Comparison of ENCODE assay signal across 24 cellular contexts in the genomic region with DNA sequence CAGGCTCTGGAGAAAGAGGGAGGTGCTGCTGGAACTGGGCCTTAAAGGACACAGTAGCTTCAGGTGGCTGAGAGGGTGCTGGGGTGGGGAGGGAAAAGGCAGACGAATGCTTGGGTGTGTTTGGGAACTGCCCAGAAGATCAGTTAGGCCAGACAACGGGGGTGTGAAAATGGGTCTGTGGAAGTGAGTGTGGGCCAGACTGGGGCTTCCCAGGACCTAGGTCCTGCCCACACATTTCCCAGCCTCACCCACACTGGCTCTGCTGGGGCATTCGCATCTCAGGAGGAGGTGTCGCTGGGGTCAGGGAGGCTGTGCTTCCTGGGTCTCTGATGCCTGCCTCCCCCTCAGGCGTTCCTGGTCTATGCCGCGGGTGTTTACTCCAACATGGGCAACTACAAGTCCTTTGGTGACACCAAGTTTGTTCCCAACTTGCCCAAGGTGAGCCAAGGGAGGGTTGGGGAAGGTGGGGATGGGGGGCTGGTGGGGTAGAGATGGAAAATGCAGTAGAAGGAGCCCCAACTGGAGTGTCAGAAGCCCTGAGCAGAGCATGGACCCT.
"Had no signal": no experiment of that assay in that cellular context is flagged by ENCODE, and none has a peak within 500 bp of the region (broad histone marks: within the 10 kb centered on the region; RNA-seq: fewer than 3 reads in every experiment).

No MANE protein-coding gene starts in this region.

- H3K4me1 ChIP-seq: prostate gland had no signal

- H3K27me3 ChIP-seq: right atrium auricular region, stomach, thyroid gland, vagina had no signal

- H3K36me3 Mint-ChIP-seq: natural killer cell had no signal

- ATAC-seq: left ventricle myocardium superior, lower lobe of right lung, natural killer cell, sciatic nerve had no signal

- H3K4me3 Mint-ChIP-seq: immature natural killer cell, natural killer cell, neural crest cell had no signal

- H3K4me3 ChIP-seq: coronary artery, lower lobe of right lung, prostate gland, right atrium auricular region, smooth muscle cell, stomach, thyroid gland, vagina had no signal

- H3K27ac Mint-ChIP-seq: immature natural killer cell, natural killer cell had no signal

- H3K27ac ChIP-seq: coronary artery, lower lobe of right lung, prostate gland, right atrium auricular region, stomach, thyroid gland, vagina had no signal

- H3K36me3 ChIP-seq: right atrium auricular region had no signal

- FAIRE-seq: frontal cortex had no signal

- H3K9me3 Mint-ChIP-seq: immature natural killer cell, natural killer cell, neural crest cell had no signal

- H3K9me3 ChIP-seq: lower lobe of right lung, prostate gland, right atrium auricular region, stomach, thyroid gland, vagina had no signal

- H3K4me2 ChIP-seq: smooth muscle cell had no signal

- DNase-seq: dermis blood vessel endothelial cell; effector memory CD4-positive, alpha-beta T cell; hypothalamus; immature natural killer cell; islet precursor cell; left ventricle myocardium superior; lower lobe of right lung; natural killer cell; stimulated activated CD4-positive, alpha-beta T cell treated with anti-CD3 and anti-CD28 coated beads, Interleukin-12 subunit alpha, Interleukin-12 subunit beta, amount 100 ng/mL, for 4 hours; stimulated activated CD4-positive, alpha-beta T cell treated with anti-CD3 and anti-CD28 coated beads, Interleukin-1b, Interleukin-23, amount 100 ng/mL, for 48 hours; stimulated activated CD4-positive, alpha-beta T cell treated with anti-CD3 and anti-CD28 coated beads, Interleukin-4, amount 100 ng/mL, for 1 hour; stimulated activated CD8-positive, alpha-beta memory T cell treated with anti-CD3 and anti-CD28 coated beads, Interleukin-4, amount 100 ng/mL, for 48 hours; stimulated activated naive CD4-positive, alpha-beta T cell treated with Interleukin-2 at 50 U/mL for 16 hours; stomach; thyroid gland; trophoblast cell had no signal
